21 cellular contexts compared by ENCODE assay signal in the genomic region with DNA sequence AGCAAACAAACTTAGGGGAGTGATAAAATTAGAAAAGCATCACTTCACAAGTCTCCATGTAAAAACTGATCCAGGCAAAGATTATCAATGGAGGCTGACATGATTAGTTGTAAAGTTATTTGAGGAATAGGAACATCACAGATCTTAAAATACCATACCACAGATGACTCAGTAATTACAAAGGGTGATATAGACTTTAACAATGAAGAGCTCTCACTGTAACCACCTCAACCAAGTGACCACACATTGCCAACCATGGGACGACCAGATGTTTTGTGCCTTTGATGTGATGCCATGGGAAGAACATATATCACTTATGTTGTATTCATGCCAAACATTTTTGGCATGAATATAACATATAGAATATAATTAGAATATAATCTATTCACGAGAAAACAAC. TPM values are rescaled to one million over a fixed set of nuclear protein-coding genes. Genes with fewer than 3 reads are reported as not detected.
A peak's percentile ranks its signal among the peaks of the same experiment; 100 is the strongest.
DNase-seq lines count a peak whose midpoint lies in the region; TF ChIP-seq lines count a peak whose summit lies in the region.
"Had no signal": no experiment of that assay in that cellular context is flagged by ENCODE, and none has a peak within 500 bp of the region (broad histone marks: within the 10 kb centered on the region; RNA-seq: fewer than 3 reads in every experiment).

No MANE protein-coding gene starts in this region.

- no peak for TF ChIP-seq CTCF in astrocyte of the spinal cord (IDR thresholded peaks at IDR 0.05; ENCODE audit: low read depth, low read length)

- in situ Hi-C loops in astrocyte of the spinal cord (cut with HindIII; ENCODE audit: low sequenced_read_pairs) (no loop called here), KBM-7 (cut with MboI; ENCODE audit: low pct_unique_long_range_greater_than_20kb, low sequenced_read_pairs) (no loop called here)

- DNase-seq in AG08395 (ENCODE audit: low spot score) (peak; percentile 65), HS-5 (ENCODE audit: low read depth) (peak; percentile 73), astrocyte of the spinal cord (ENCODE audit: low read depth, low spot score) (peak; percentile 64), glomerular visceral epithelial cell (ENCODE audit: extremely low spot score) (peak; percentile 34), NCI-H1105 (lab: John Stamatoyannopoulos, UW) (no peak), HT-29 (ENCODE audit: low spot score) (no peak), AML-193 (lab: John Stamatoyannopoulos, UW) (no peak), KBM-7 (no peak)
- DNase-seq: activated CD4-positive, CD25-positive, alpha-beta regulatory T cell treated with anti-CD3 and anti-CD28 coated beads, Interleukin-2, amount 50 U/mL, for 72 hours; activated CD8-positive, alpha-beta memory T cell treated with anti-CD3 and anti-CD28 coated beads, Interleukin-2, amount 10 ng/mL, durations not matched to agents 7 days and 5 days; activated effector memory CD4-positive, alpha-beta T cell treated with Interleukin-2 at 50 U/mL for 16 hours; amniotic stem cell; CD8-positive, alpha-beta memory T cell; DND-41; midbrain; NCI-H2029 treated with DMSO at 0.1 percent for 48 hours; NCI-H524 treated with DMSO at 0.1 percent for 48 hours; stimulated activated naive CD8-positive, alpha-beta T cell treated with anti-CD3 and anti-CD28 coated beads, Interleukin-15, Interleukin-2, amounts not matched to agents 100 U/mL and 50 U/mL, for 24 hours; T-helper 9 cell had no signal

- no peak overlapping the region for H3K4me3 ChIP-seq in astrocyte of the spinal cord (ENCODE audit: low read depth, low read length)
- H3K4me3 ChIP-seq: A549, neural progenitor cell had no signal

RNA-seq across cellular contexts. Expression of a gene that starts 11.7 kb away (rescaled TPM):
- total RNA-seq in HT-29 (2014; rRNA removed; shearing (Covaris generic)): 0.18 and 0.23 TPM in 2 replicates

Comparison
In these comparisons a context has a peak if more than half of its experiments do, and no peak if none do; other contexts are left out.
1. DNase-seq: peak in AG08395 (single experiment), HS-5 (single experiment), astrocyte of the spinal cord (single experiment) and glomerular visceral epithelial cell (single experiment); none in NCI-H1105 (single experiment), HT-29 (single experiment), AML-193 (0 of 2) and KBM-7 (single experiment).